Comparison of ENCODE assay signal across 8 cellular contexts in the genomic region with DNA sequence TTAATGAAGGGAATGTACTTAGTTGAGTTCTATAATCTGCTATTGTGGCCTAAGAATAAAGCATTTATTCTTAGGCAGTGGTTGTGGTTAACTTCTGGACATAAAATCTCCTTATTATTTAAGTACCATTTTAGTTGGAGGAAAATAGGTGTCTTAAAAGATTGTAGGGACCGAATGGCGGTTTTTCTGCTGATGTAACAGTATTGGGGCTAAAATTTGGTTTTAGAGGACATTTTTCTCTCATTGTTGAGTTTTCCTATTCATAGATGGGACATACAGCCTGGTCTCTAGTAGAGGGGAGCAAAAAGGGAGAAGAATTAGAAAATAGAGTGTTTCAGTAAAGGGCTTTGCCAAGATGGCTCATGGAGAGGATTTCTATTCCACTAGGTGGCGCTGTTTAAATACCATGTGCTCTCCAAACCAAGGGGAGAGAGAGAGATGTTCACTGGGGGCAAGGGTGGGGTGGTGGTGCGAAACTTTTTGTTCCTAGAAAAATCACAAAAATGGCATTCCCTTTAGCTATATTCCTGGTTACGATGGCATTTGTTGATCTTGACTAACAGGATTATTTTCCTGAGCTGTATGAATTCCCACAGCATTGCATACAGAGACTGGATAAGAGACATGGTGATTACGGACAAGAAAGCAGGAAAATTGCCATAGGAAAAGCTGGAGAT. TPM values are rescaled to one million over a fixed set of nuclear protein-coding genes. Genes with fewer than 3 reads are reported as not detected.
DNase-seq lines count a peak whose midpoint lies in the region; ATAC-seq and TF ChIP-seq lines count a peak whose summit lies in the region.

No MANE protein-coding gene starts in this region.

- no peak overlapping the region for H3K27ac ChIP-seq in RWPE2 (ENCODE audit: poor library complexity, severe bottlenecking)
- no peak overlapping the region for H3K27ac ChIP-seq in breast epithelium

- H3K9me3 Mint-ChIP-seq in activated CD4-positive, alpha-beta T cell treated with anti-CD3 and anti-CD28 coated beads for 36 hours (ENCODE audit: low read depth): no peaks in the 10 kb centered on the region

- DNase-seq in activated CD4-positive, alpha-beta T cell treated with anti-CD3 and anti-CD28 coated beads for 36 hours: peak; percentile 45
- no peak for DNase-seq in activated CD4-positive, alpha-beta T cell treated with anti-CD3 and anti-CD28 coated beads, Interleukin-2, amount 50 U/mL, for 4 hours
- DNase-seq in LHCN-M2 (ENCODE audit: low read depth): peak; percentile 50
- no peak for DNase-seq in RWPE2 (ENCODE audit: low spot score)
- DNase-seq in breast epithelium (ENCODE audit: low spot score in 2 of 2): no peak
- DNase-seq in kidney epithelial cell (ENCODE audit: low read depth): no peak
- DNase-seq in stimulated activated CD4-positive, alpha-beta T cell treated with anti-CD3 and anti-CD28 coated beads, TNF-alpha, amount 100 ng/mL, for 24 hours (ENCODE audit: low read depth in 3 of 3): peak in 2 of 3 experiments; percentile 9 to 40

- no peak for TF ChIP-seq POLR2A in breast epithelium (IDR thresholded peaks at IDR 0.05)

- no peaks in the 10 kb centered on the region for H3K36me3 Mint-ChIP-seq in activated CD4-positive, alpha-beta T cell treated with anti-CD3 and anti-CD28 coated beads for 36 hours (ENCODE audit: low read depth)

- H3K27ac Mint-ChIP-seq in activated CD4-positive, alpha-beta T cell treated with anti-CD3 and anti-CD28 coated beads for 36 hours: no peak overlapping the region

- H3K9me3 ChIP-seq in RWPE2 (ENCODE audit: severe bottlenecking) (no peaks in the 10 kb centered on the region), breast epithelium (no peaks in the 10 kb centered on the region)

- H3K4me3 ChIP-seq in RWPE2 (ENCODE audit: severe bottlenecking) (no peak overlapping the region), breast epithelium (peak overlapping the region in 2 of 3 donors; percentile 14 to 41), kidney epithelial cell (ENCODE audit: low read depth, low read length) (no peak overlapping the region)

- H3K27me3 Mint-ChIP-seq in activated CD4-positive, alpha-beta T cell treated with anti-CD3 and anti-CD28 coated beads for 36 hours: peaks cover 29% of the 10 kb centered on the region

- CTCF ChIA-PET in activated CD4-positive, alpha-beta T cell treated with anti-CD3 and anti-CD28 coated beads for 36 hours (lab: Charles Lee): interaction anchor here (0.6 to 2.5 kb wide), 8 partner anchors 11 to 255 kb away, joined by 3 to 25 read pairs (median 4); no protein-coding TSS in a partner anchor

- TF ChIP-seq CTCF in RWPE2 (IDR thresholded peaks at IDR 0.05; ENCODE audit: poor library complexity, severe bottlenecking): peak; percentile 70
- peak; percentile 62 to 82 (median 72) for TF ChIP-seq CTCF in breast epithelium (IDR thresholded peaks at IDR 0.05)
- TF ChIP-seq CTCF in kidney epithelial cell (IDR thresholded peaks at IDR 0.05; ENCODE audit: insufficient read depth, low read length, poor library complexity, severe bottlenecking): peak; percentile 53

- peak; percentile 58 for ATAC-seq in activated CD4-positive, alpha-beta T cell treated with anti-CD3 and anti-CD28 coated beads for 36 hours
- ATAC-seq in RWPE2 (ENCODE audit: low read depth): 0 out of 3 replicates have a peak, but pooled peaks have one; percentile 31
- no peak for ATAC-seq in HG02970 (IDR thresholded peaks at IDR 0.05; ENCODE audit: low FRiP score, unreplicated experiment)

- POLR2A ChIA-PET in activated CD4-positive, alpha-beta T cell treated with anti-CD3 and anti-CD28 coated beads for 36 hours (lab: Charles Lee): no interaction called here

- no peak overlapping the region for H3K4me3 Mint-ChIP-seq in activated CD4-positive, alpha-beta T cell treated with anti-CD3 and anti-CD28 coated beads for 36 hours

- intact Hi-C loops in activated CD4-positive, alpha-beta T cell treated with anti-CD3 and anti-CD28 coated beads for 36 hours (cut with DNase I, micrococcal nuclease): loop anchor here (1.0 to 10.0 kb wide), 5 partner anchors 36 to 548 kb away; no protein-coding TSS in a partner anchor
- intact Hi-C loops in breast epithelium (cut with DNase I; ENCODE audit: low total_unique reads): loop anchor here (10.0 kb wide), 1 partner anchor 258 kb away; a partner anchor contains a TSS

- H3K27me3 ChIP-seq in RWPE2 (ENCODE audit: insufficient read depth, poor library complexity, severe bottlenecking) (peaks cover 21% of the 10 kb centered on the region), breast epithelium (peaks cover 0 to 5% of the 10 kb centered on the region in 2 donors), kidney epithelial cell (ENCODE audit: control insufficient read depth, insufficient read depth, low read length) (peaks cover 3% of the 10 kb centered on the region)

- H3K4me1 ChIP-seq in RWPE2 (ENCODE audit: insufficient read depth, poor library complexity, severe bottlenecking): peaks cover 6% of the 10 kb centered on the region
- H3K4me1 ChIP-seq in breast epithelium: no peaks in the 10 kb centered on the region

- H3K36me3 ChIP-seq in RWPE2 (ENCODE audit: low read depth) (no peaks in the 10 kb centered on the region), breast epithelium (no peaks in the 10 kb centered on the region), kidney epithelial cell (ENCODE audit: control insufficient read depth, insufficient read depth, low read length) (no peaks in the 10 kb centered on the region)

- peaks cover 12% of the 10 kb centered on the region for H3K4me1 Mint-ChIP-seq in activated CD4-positive, alpha-beta T cell treated with anti-CD3 and anti-CD28 coated beads for 36 hours

RNA-seq across cellular contexts. Expression of a gene that starts 18.3 kb away (rescaled TPM):
- total RNA-seq in activated CD4-positive, alpha-beta T cell treated with anti-CD3 and anti-CD28 coated beads for 36 hours: not detected
- total RNA-seq in LHCN-M2 (2014; rRNA removed) (0.45 TPM in 1 of 2 replicates, not detected in the other), breast epithelium (10 to 100 TPM; 33.1 to 70.6 (median 48.4) TPM), kidney epithelial cell (0.04 and 0.48 TPM in 2 replicates)
- polyA plus RNA-seq in LHCN-M2 (2012): not detected

RNA-seq across cellular contexts. Expression of a gene that starts 37.4 kb away (rescaled TPM):
- under 1 TPM; 0.11 to 0.14 TPM for total RNA-seq in activated CD4-positive, alpha-beta T cell treated with anti-CD3 and anti-CD28 coated beads for 36 hours
- 0.11 TPM in 1 of 2 replicates, not detected in the other for total RNA-seq in LHCN-M2 (2014; rRNA removed)
- polyA plus RNA-seq in LHCN-M2 (2012): 0.02 TPM
- 10 to 100 TPM in 1 of 3 donors, 1 to 10 TPM in 2; 1.3 to 17.1 (median 5.3) TPM for total RNA-seq in breast epithelium
- 0.84 TPM in 1 of 2 replicates, not detected in the other for total RNA-seq in kidney epithelial cell

Comparison
In these comparisons a context has a peak if more than half of its experiments do, and no peak if none do; other contexts are left out.
1. DNase-seq: peak in activated CD4-positive, alpha-beta T cell treated with anti-CD3 and anti-CD28 coated beads for 36 hours (single experiment), LHCN-M2 (single experiment) and stimulated activated CD4-positive, alpha-beta T cell treated with anti-CD3 and anti-CD28 coated beads, TNF-alpha, amount 100 ng/mL, for 24 hours (2 of 3); none in activated CD4-positive, alpha-beta T cell treated with anti-CD3 and anti-CD28 coated beads, Interleukin-2, amount 50 U/mL, for 4 hours (0 of 2), RWPE2 (single experiment), breast epithelium (0 of 2) and kidney epithelial cell (single experiment).
2. H3K4me3 ChIP-seq: peak in breast epithelium (2 of 3); none in RWPE2 (single experiment) and kidney epithelial cell (single experiment).
3. RNA of a gene that starts 18.3 kb away (total RNA-seq): 33.1 to 70.6 TPM in breast epithelium; 0.04 to 0.48 TPM in kidney epithelial cell, not detected in activated CD4-positive, alpha-beta T cell treated with anti-CD3 and anti-CD28 coated beads for 36 hours and 0.45 TPM in LHCN-M2; every median in the first group is over 10 times any median in the second.
4. Peak in every context shown above with its lines, with median percentiles within 50 percentile points of each other: CTCF ChIP-seq.